Comparison of ENCODE assay signal across 19 cellular contexts in genomic region chr12:122959566-122960192, GRCh38. TPM values are rescaled to one million over a fixed set of nuclear protein-coding genes. Genes with fewer than 3 reads are reported as not detected.
DNase-seq lines count a peak whose midpoint lies in the region; ATAC-seq, FAIRE-seq and TF ChIP-seq lines count a peak whose summit lies in the region.
"Had no signal": no experiment of that assay in that cellular context is flagged by ENCODE, and none has a peak within 500 bp of the region (broad histone marks: within the 10 kb centered on the region; RNA-seq: fewer than 3 reads in every experiment).

No MANE protein-coding gene starts in this region.

- peaks cover 0 to 6% (median 2%) of the 10 kb centered on the region in 7 donors for H3K4me1 Mint-ChIP-seq in naive thymus-derived CD4-positive, alpha-beta T cell

- intact Hi-C loops in kidney (cut with DNase I) = loop anchor here (10.0 kb wide), 1 partner anchor 165 kb away; no protein-coding TSS in a partner anchor
- intact Hi-C loops in naive thymus-derived CD4-positive, alpha-beta T cell (cut with micrococcal nuclease) = loop anchor here in 1 of 2 donors (10.0 kb wide), 1 partner anchor 875 kb away; no protein-coding TSS in a partner anchor

- H3K27ac Mint-ChIP-seq in naive thymus-derived CD4-positive, alpha-beta T cell = no peak overlapping the region
- H3K27ac Mint-ChIP-seq: CD4-positive, alpha-beta memory T cell had no signal

- H3K9me3 Mint-ChIP-seq in naive thymus-derived CD4-positive, alpha-beta T cell = no peaks in the 10 kb centered on the region
- H3K9me3 Mint-ChIP-seq: CD4-positive, alpha-beta memory T cell had no signal

- no peak for ATAC-seq in naive thymus-derived CD4-positive, alpha-beta T cell

- H3K27ac ChIP-seq in RWPE1 (peak overlapping the region; percentile 4; the same call in 1 of the 2 replicates), kidney (ENCODE audit: low read depth in 2 of 2, low read length in 2 of 2) (no peak overlapping the region)
- no peak overlapping the region for H3K27ac ChIP-seq in naive thymus-derived CD4-positive, alpha-beta T cell (ENCODE audit: low read depth, low read length)
- H3K27ac ChIP-seq: GM23248 had no signal

- CTCF ChIA-PET in RWPE1 (lab: Yijun Ruan, JAX) = no interaction called here
- CTCF ChIA-PET in naive thymus-derived CD4-positive, alpha-beta T cell (lab: Charles Lee) = no interaction called here

- H3K36me3 Mint-ChIP-seq in naive thymus-derived CD4-positive, alpha-beta T cell = peaks cover 0 to 9% (median 0%) of the 10 kb centered on the region in 5 donors

- no peak for DNase-seq in HTR-8/SVneo (ENCODE audit: insufficient read length, low spot score)
- DNase-seq in RWPE1 (ENCODE audit: low spot score) = no peak
- DNase-seq in kidney = peak; percentile 67
- no peak for DNase-seq in NCI-H748 treated with DMSO at 0.1 percent for 48 hours (lab: John Stamatoyannopoulos, UW)
- no peak for DNase-seq in naive thymus-derived CD4-positive, alpha-beta T cell
- DNase-seq in DMS79 treated with DMSO at 0.1 percent for 48 hours (lab: John Stamatoyannopoulos, UW) = no peak
- DNase-seq: C1 segment of cervical spinal cord; Calu3; CD4-positive, alpha-beta memory T cell; COR-L47; DMS53; DND-41; GM23248; H7; HCEC 1CT had no signal

- no peaks in the 10 kb centered on the region for H3K27me3 ChIP-seq in naive thymus-derived CD4-positive, alpha-beta T cell (ENCODE audit: control insufficient read depth in 2 of 2, insufficient read depth in 2 of 2, low read length in 2 of 2)

- no peak overlapping the region for H3K4me3 ChIP-seq in kidney (ENCODE audit: low read length in 2 of 2)
- H3K4me3 ChIP-seq in naive thymus-derived CD4-positive, alpha-beta T cell (ENCODE audit: low read length) = no peak overlapping the region
- H3K4me3 ChIP-seq: GM23248 had no signal

- no peaks in the 10 kb centered on the region for H3K27me3 Mint-ChIP-seq in naive thymus-derived CD4-positive, alpha-beta T cell
- H3K27me3 Mint-ChIP-seq: CD4-positive, alpha-beta memory T cell had no signal

- peak overlapping the region in 1 of 10 donors; percentile 38 for H3K4me3 Mint-ChIP-seq in naive thymus-derived CD4-positive, alpha-beta T cell
- H3K4me3 Mint-ChIP-seq: CD4-positive, alpha-beta memory T cell had no signal

- FAIRE-seq in HTR-8/SVneo (lab: Jason Lieb, UNC) (peak; percentile 38), kidney (lab: Jason Lieb, UNC) (no peak)
- FAIRE-seq: G401.6, GM12892, GM19239, H1 had no signal

- peaks cover 14 to 15% of the 10 kb centered on the region in 2 donors for H3K4me1 ChIP-seq in kidney (ENCODE audit: control insufficient read depth in 1 of 2, insufficient read depth in 1 of 2, low read depth in 1 of 2, low read length in 2 of 2)
- no peaks in the 10 kb centered on the region for H3K4me1 ChIP-seq in naive thymus-derived CD4-positive, alpha-beta T cell (ENCODE audit: control insufficient read depth in 2 of 2, insufficient read depth in 2 of 2, low read length in 2 of 2)

- no peaks in the 10 kb centered on the region for H3K9me3 ChIP-seq in kidney (ENCODE audit: control insufficient read depth in 1 of 2, low read length in 2 of 2)
- no peaks in the 10 kb centered on the region for H3K9me3 ChIP-seq in naive thymus-derived CD4-positive, alpha-beta T cell (ENCODE audit: control insufficient read depth in 2 of 3, low read length in 3 of 3)

- H3K9ac ChIP-seq in kidney (ENCODE audit: low read length in 2 of 2) = no peak overlapping the region
- H3K9ac ChIP-seq: GM23248 had no signal

- TF ChIP-seq CTCF in RWPE1 (conservative IDR thresholded peaks at IDR 0.05; ENCODE audit: low read depth) (no peak), kidney (IDR thresholded peaks at IDR 0.05; ENCODE audit: borderline replicate concordance, extremely low read depth, insufficient read depth) (no peak)

- POLR2A ChIA-PET in RWPE1 (lab: Yijun Ruan, JAX; ENCODE audit: low non-redundant PET) = no interaction called here
- POLR2A ChIA-PET in naive thymus-derived CD4-positive, alpha-beta T cell (lab: Charles Lee) = no interaction called here

- peaks cover 2 to 5% of the 10 kb centered on the region in 2 donors for H3K36me3 ChIP-seq in kidney (ENCODE audit: control insufficient read depth in 1 of 2, insufficient read depth in 2 of 2, low read length in 2 of 2)
- peaks cover 0 to 9% (median 0%) of the 10 kb centered on the region in 3 experiments for H3K36me3 ChIP-seq in naive thymus-derived CD4-positive, alpha-beta T cell (ENCODE audit: control insufficient read depth in 2 of 3, insufficient read depth in 3 of 3, low read length in 3 of 3)

RNA-seq across cellular contexts. Expression of gene ABCB9, which starts 6.6 kb away (rescaled TPM):
- 7.6 TPM for total RNA-seq in kidney
- 4.6 TPM for polyA plus RNA-seq in kidney (ENCODE audit: insufficient read depth, low read depth, low replicate concordance)
- total RNA-seq in naive thymus-derived CD4-positive, alpha-beta T cell = 1 to 10 TPM; 6.2 to 8.9 (median 7.1) TPM
- 1 to 10 TPM in 1 of 2 donors, under 1 TPM in 1; 0.74 to 1.5 TPM for polyA plus RNA-seq in naive thymus-derived CD4-positive, alpha-beta T cell

RNA-seq across cellular contexts. Expression of gene OGFOD2, which starts 15.4 kb away (rescaled TPM):
- 22.9 TPM for total RNA-seq in kidney
- 27.5 TPM for polyA plus RNA-seq in kidney (ENCODE audit: insufficient read depth, low read depth, low replicate concordance)
- total RNA-seq in naive thymus-derived CD4-positive, alpha-beta T cell = 10 to 100 TPM; 17.4 to 49.1 (median 27.2) TPM
- polyA plus RNA-seq in naive thymus-derived CD4-positive, alpha-beta T cell = 10 to 100 TPM; 16.8 to 19.5 TPM

RNA-seq across cellular contexts. Expression of gene ARL6IP4, which starts 20.8 kb away (rescaled TPM):
- total RNA-seq in kidney = 168 TPM
- 362 TPM for polyA plus RNA-seq in kidney (ENCODE audit: insufficient read depth, low read depth, low replicate concordance)
- total RNA-seq in naive thymus-derived CD4-positive, alpha-beta T cell = 100 to 1,000 TPM; 137 to 189 (median 169) TPM
- 100 to 1,000 TPM; 201 to 295 TPM for polyA plus RNA-seq in naive thymus-derived CD4-positive, alpha-beta T cell
